1 cellular context compared by ENCODE assay signal in the genomic region with DNA sequence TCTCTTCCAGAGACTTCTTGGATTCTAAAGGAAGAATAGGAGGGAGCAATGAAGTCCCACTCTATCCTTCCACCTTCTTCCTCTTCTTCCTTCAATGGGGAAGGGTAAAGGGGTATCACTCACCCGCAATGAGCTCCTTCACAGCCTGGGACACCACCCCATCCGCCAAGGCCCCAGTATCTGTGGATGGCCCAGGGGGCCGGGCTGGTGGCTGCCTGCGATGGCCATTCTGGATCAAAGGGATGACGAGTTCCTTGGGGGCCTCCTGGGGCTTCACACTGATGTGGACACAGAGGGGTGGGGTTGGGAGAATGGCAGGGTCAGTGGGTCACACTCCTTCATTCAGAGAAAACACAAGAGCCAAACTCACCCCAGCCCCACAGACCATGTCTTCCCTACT.
TF ChIP-seq lines count a peak whose summit lies in the region.

No MANE protein-coding gene starts in this region.

TF ChIP-seq in GM23338, 12 proteins besides CTCF, POLR2A, EP300 and RAD21 (continued from another document):
- TF ChIP-seq, protein P1, sequence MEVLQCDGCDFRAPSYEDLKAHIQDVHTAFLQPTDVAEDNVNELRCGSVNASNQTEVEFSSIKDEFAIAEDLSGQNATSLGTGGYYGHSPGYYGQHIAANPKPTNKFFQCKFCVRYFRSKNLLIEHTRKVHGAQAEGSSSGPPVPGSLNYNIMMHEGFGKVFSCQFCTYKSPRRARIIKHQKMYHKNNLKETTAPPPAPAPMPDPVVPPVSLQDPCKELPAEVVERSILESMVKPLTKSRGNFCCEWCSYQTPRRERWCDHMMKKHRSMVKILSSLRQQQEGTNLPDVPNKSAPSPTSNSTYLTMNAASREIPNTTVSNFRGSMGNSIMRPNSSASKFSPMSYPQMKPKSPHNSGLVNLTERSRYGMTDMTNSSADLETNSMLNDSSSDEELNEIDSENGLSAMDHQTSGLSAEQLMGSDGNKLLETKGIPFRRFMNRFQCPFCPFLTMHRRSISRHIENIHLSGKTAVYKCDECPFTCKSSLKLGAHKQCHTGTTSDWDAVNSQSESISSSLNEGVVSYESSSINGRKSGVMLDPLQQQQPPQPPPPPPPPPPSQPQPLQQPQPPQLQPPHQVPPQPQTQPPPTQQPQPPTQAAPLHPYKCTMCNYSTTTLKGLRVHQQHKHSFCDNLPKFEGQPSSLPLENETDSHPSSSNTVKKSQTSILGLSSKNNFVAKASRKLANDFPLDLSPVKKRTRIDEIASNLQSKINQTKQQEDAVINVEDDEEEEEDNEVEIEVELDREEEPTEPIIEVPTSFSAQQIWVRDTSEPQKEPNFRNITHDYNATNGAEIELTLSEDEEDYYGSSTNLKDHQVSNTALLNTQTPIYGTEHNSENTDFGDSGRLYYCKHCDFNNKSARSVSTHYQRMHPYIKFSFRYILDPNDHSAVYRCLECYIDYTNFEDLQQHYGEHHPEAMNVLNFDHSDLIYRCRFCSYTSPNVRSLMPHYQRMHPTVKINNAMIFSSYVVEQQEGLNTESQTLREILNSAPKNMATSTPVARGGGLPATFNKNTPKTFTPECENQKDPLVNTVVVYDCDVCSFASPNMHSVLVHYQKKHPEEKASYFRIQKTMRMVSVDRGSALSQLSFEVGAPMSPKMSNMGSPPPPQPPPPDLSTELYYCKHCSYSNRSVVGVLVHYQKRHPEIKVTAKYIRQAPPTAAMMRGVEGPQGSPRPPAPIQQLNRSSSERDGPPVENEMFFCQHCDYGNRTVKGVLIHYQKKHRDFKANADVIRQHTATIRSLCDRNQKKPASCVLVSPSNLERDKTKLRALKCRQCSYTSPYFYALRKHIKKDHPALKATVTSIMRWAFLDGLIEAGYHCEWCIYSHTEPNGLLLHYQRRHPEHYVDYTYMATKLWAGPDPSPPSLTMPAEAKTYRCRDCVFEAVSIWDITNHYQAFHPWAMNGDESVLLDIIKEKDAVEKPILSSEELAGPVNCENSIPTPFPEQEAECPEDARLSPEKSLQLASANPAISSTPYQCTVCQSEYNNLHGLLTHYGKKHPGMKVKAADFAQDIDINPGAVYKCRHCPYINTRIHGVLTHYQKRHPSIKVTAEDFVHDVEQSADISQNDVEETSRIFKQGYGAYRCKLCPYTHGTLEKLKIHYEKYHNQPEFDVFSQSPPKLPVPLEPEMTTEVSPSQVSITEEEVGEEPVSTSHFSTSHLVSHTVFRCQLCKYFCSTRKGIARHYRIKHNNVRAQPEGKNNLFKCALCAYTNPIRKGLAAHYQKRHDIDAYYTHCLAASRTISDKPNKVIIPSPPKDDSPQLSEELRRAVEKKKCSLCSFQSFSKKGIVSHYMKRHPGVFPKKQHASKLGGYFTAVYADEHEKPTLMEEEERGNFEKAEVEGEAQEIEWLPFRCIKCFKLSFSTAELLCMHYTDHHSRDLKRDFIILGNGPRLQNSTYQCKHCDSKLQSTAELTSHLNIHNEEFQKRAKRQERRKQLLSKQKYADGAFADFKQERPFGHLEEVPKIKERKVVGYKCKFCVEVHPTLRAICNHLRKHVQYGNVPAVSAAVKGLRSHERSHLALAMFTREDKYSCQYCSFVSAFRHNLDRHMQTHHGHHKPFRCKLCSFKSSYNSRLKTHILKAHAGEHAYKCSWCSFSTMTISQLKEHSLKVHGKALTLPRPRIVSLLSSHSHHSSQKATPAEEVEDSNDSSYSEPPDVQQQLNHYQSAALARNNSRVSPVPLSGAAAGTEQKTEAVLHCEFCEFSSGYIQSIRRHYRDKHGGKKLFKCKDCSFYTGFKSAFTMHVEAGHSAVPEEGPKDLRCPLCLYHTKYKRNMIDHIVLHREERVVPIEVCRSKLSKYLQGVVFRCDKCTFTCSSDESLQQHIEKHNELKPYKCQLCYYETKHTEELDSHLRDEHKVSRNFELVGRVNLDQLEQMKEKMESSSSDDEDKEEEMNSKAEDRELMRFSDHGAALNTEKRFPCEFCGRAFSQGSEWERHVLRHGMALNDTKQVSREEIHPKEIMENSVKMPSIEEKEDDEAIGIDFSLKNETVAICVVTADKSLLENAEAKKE (CRISPR knock-in tag; IDR thresholded peaks at IDR 0.05): no peak
